14 cellular contexts compared by ENCODE assay signal in the genomic region with DNA sequence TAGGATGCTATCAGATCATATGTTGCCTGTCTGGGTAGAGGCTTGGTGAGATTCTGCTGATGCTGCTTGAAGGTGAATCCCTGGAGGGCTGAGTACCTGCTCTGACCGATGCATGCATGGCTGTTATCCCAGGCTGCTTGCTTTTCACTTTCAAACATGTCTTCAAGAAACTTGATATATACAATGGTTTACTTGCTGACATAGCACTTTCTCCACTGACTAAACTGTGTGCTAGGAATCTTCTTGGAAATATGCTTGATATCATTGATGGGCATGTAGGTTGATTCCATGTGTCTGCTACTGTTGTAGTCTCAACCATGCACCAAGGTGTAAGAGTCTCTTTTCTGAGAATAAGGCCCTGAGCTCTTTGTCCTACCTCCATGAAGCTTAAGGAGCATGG.
A peak's percentile ranks its signal among the peaks of the same experiment; 100 is the strongest.
DNase-seq lines count a peak whose midpoint lies in the region; FAIRE-seq and TF ChIP-seq lines count a peak whose summit lies in the region.
"Had no signal": no experiment of that assay in that cellular context is flagged by ENCODE, and none has a peak within 500 bp of the region (broad histone marks: within the 10 kb centered on the region; RNA-seq: fewer than 3 reads in every experiment).

No MANE protein-coding gene starts in this region.

- no peaks in the 10 kb centered on the region for H3K9me3 Mint-ChIP-seq in HFFc6
- H3K9me3 Mint-ChIP-seq: CD8-positive, alpha-beta memory T cell had no signal

- DNase-seq in AG08396 (ENCODE audit: low spot score): peak; percentile 0
- peak; percentile 0 for DNase-seq in NB4 (ENCODE audit: low read depth)
- DNase-seq in iPS-NIHi7 (ENCODE audit: extremely low spot score): peak; percentile 2
- DNase-seq in OCI-M2 (lab: John Stamatoyannopoulos, UW; ENCODE audit: unreplicated experiment): no peak
- no peak for DNase-seq in D341Med (ENCODE audit: low spot score)
- DNase-seq in GM19239 (ENCODE audit: insufficient read length, low spot score): no peak
- no peak for DNase-seq in HFFc6
- DNase-seq: AML-193; Caco-2; CD8-positive, alpha-beta memory T cell; GM23248; H7 had no signal

- no peak for TF ChIP-seq POLR2A in NB4 (IDR thresholded peaks at IDR 0.05; ENCODE audit: extremely low read depth, insufficient read length)

- FAIRE-seq in GM19239 (lab: Jason Lieb, UNC): no peak
- FAIRE-seq: A204.1 had no signal

- peaks cover 10% of the 10 kb centered on the region for H3K4me1 Mint-ChIP-seq in HFFc6 (ENCODE audit: low read depth)
- H3K4me1 Mint-ChIP-seq: CD8-positive, alpha-beta memory T cell had no signal

- no peak overlapping the region for H3K4me3 Mint-ChIP-seq in HFFc6
- H3K4me3 Mint-ChIP-seq: CD8-positive, alpha-beta memory T cell had no signal

- no peak overlapping the region for H3K4me3 ChIP-seq in NB4 (ENCODE audit: low read depth, low read length)
- H3K4me3 ChIP-seq: BLaER1, GM23248 had no signal

- TF ChIP-seq CTCF in NB4 (IDR thresholded peaks at IDR 0.05; ENCODE audit: low read depth, low read length): no peak
- no peak for TF ChIP-seq CTCF in HFFc6 (IDR thresholded peaks at IDR 0.05)

- peaks cover 6% of the 10 kb centered on the region for H3K27me3 Mint-ChIP-seq in HFFc6 (ENCODE audit: insufficient read depth)

- H3K36me3 Mint-ChIP-seq in HFFc6 (ENCODE audit: low read depth): no peaks in the 10 kb centered on the region; the same call in 1 of the 2 replicates
- H3K36me3 Mint-ChIP-seq: CD8-positive, alpha-beta memory T cell had no signal

- no peak overlapping the region for H3K27ac Mint-ChIP-seq in HFFc6
- H3K27ac Mint-ChIP-seq: CD8-positive, alpha-beta memory T cell had no signal

Comparison
In these comparisons a context has a peak if more than half of its experiments do, and no peak if none do; other contexts are left out.
1. DNase-seq: peak in AG08396 (single experiment), NB4 (single experiment) and iPS-NIHi7 (single experiment); none in OCI-M2 (single experiment), D341Med (single experiment), GM19239 (single experiment) and HFFc6 (single experiment).